Comparison of ENCODE assay signal across 8 cellular contexts in genomic region chr4:41212221-41213203, GRCh38. TPM values are rescaled to one million over a fixed set of nuclear protein-coding genes. Genes with fewer than 3 reads are reported as not detected.
A peak's percentile ranks its signal among the peaks of the same experiment; 100 is the strongest.
DNase-seq lines count a peak whose midpoint lies in the region; ATAC-seq and TF ChIP-seq lines count a peak whose summit lies in the region.

No MANE protein-coding gene starts in this region.

- peak; percentile 52 to 82 (median 59) for TF ChIP-seq CTCF in heart right ventricle (IDR thresholded peaks at IDR 0.05)

- peaks cover 28% of the 10 kb centered on the region for H3K4me1 Mint-ChIP-seq in activated CD4-positive, alpha-beta memory T cell treated with anti-CD3 and anti-CD28 coated beads for 36 hours (ENCODE audit: low read depth)

- CTCF ChIA-PET in activated CD4-positive, alpha-beta memory T cell treated with anti-CD3 and anti-CD28 coated beads for 36 hours (lab: Charles Lee) = interaction anchor here (0.7 to 1.1 kb wide), 2 partner anchors 46 to 236 kb away, joined by 3 read pairs; no protein-coding TSS in a partner anchor

- peaks cover 50% of the 10 kb centered on the region for H3K27me3 Mint-ChIP-seq in activated CD4-positive, alpha-beta memory T cell treated with anti-CD3 and anti-CD28 coated beads for 36 hours

- DNase-seq in Right ventricle myocardium superior (no peak), Right ventricle myocardium inferior (ENCODE audit: missing footprints) (no peak), MG63 (peak; percentile 45), heart right ventricle (peak in 1 of 2 donors; percentile 50), pons (ENCODE audit: low spot score) (peak; percentile 84)
- peak; percentile 18 for DNase-seq in activated CD4-positive, alpha-beta memory T cell treated with anti-CD3 and anti-CD28 coated beads for 36 hours
- no peak for DNase-seq in stimulated activated naive CD4-positive, alpha-beta T cell (lab: John Stamatoyannopoulos, UW)

- H3K9me3 ChIP-seq in MG63 = no peaks in the 10 kb centered on the region
- H3K9me3 ChIP-seq in heart right ventricle = peaks cover 0 to 9% (median 0%) of the 10 kb centered on the region in 11 donors

- H3K27me3 ChIP-seq in MG63 = no peaks in the 10 kb centered on the region
- H3K27me3 ChIP-seq in heart right ventricle = peaks cover 0 to 53% (median 0%) of the 10 kb centered on the region in 7 donors

- POLR2A ChIA-PET in activated CD4-positive, alpha-beta memory T cell treated with anti-CD3 and anti-CD28 coated beads for 36 hours (lab: Charles Lee) = no interaction called here

- 15 to 26% methylated on average over 13 of the region's 13 CpGs for WGBS in heart right ventricle, 2 donors

- no peak overlapping the region for H3K4me3 Mint-ChIP-seq in activated CD4-positive, alpha-beta memory T cell treated with anti-CD3 and anti-CD28 coated beads for 36 hours

- H3K9me3 Mint-ChIP-seq in activated CD4-positive, alpha-beta memory T cell treated with anti-CD3 and anti-CD28 coated beads for 36 hours = no peaks in the 10 kb centered on the region

- peaks cover 0 to 80% (median 46%) of the 10 kb centered on the region in 9 donors for H3K4me1 ChIP-seq in heart right ventricle

- H3K36me3 Mint-ChIP-seq in activated CD4-positive, alpha-beta memory T cell treated with anti-CD3 and anti-CD28 coated beads for 36 hours = no peaks in the 10 kb centered on the region

- peak overlapping the region; percentile 78 for H3K4me3 ChIP-seq in MG63
- peak overlapping the region; percentile 64 to 98 (median 92) for H3K4me3 ChIP-seq in heart right ventricle

- H3K27ac Mint-ChIP-seq in activated CD4-positive, alpha-beta memory T cell treated with anti-CD3 and anti-CD28 coated beads for 36 hours = no peak overlapping the region

- H3K27ac ChIP-seq in heart right ventricle = peak overlapping the region in 5 of 10 donors; percentile 81 to 96 (median 90)

- intact Hi-C loops in Right ventricle myocardium superior (cut with DNase I) (loop anchor here (2.0 kb wide), 1 partner anchor 238 kb away; no protein-coding TSS in a partner anchor), Right ventricle myocardium inferior (cut with DNase I) (loop anchor here (2.0 to 10.0 kb wide), 3 partner anchors 70 to 478 kb away; no protein-coding TSS in a partner anchor), heart right ventricle (cut with DNase I) (loop anchor here in 9 of 10 donors (2.0 to 10.0 kb wide), 8 partner anchors 70 to 478 kb away; no protein-coding TSS in a partner anchor)
- intact Hi-C loops in activated CD4-positive, alpha-beta memory T cell treated with anti-CD3 and anti-CD28 coated beads for 36 hours (cut with micrococcal nuclease) = loop anchor here (5.0 to 10.0 kb wide), 2 partner anchors 305 to 448 kb away; no protein-coding TSS in a partner anchor

- peak; percentile 30 for ATAC-seq in Right ventricle myocardium superior (ENCODE audit: poor library complexity)
- ATAC-seq in Right ventricle myocardium inferior = no peak
- peak in 4 of 8 donors; percentile 41 to 53 (median 46) for ATAC-seq in heart right ventricle
- no peak for ATAC-seq in HG03039 (IDR thresholded peaks at IDR 0.05; ENCODE audit: unreplicated experiment)

- H3K36me3 ChIP-seq in MG63 (no peaks in the 10 kb centered on the region), heart right ventricle (no peaks in the 10 kb centered on the region)

RNA-seq across cellular contexts. Expression of gene APBB2, which starts 1.8 kb away (rescaled TPM):
- total RNA-seq in Right ventricle myocardium superior (22.5 TPM), Right ventricle myocardium inferior (23.8 TPM), heart right ventricle (10 to 100 TPM; 22.3 to 35.4 (median 27.8) TPM)
- total RNA-seq in MG63 (2014; rRNA removed; shearing (Covaris generic); ENCODE audit: low replicate concordance) = 28.1 and 36.1 TPM in 2 replicates
- total RNA-seq in activated CD4-positive, alpha-beta memory T cell treated with anti-CD3 and anti-CD28 coated beads for 36 hours = 1 to 10 TPM; 1.5 to 1.7 TPM
- 10 to 100 TPM in 1 of 2 donors, 1 to 10 TPM in 1; 5.2 to 12.0 TPM for polyA plus RNA-seq in heart right ventricle

RNA-seq across cellular contexts. Expression of gene UCHL1, which starts 44.2 kb away (rescaled TPM):
- 9.5 TPM for total RNA-seq in Right ventricle myocardium superior
- total RNA-seq in Right ventricle myocardium inferior = 7.9 TPM
- total RNA-seq in MG63 (2014; rRNA removed; shearing (Covaris generic); ENCODE audit: low replicate concordance) = 296 and 355 TPM in 2 replicates
- 1 to 10 TPM in 1 of 2 experiments, under 1 TPM in 1; 0.99 to 1.1 TPM for total RNA-seq in activated CD4-positive, alpha-beta memory T cell treated with anti-CD3 and anti-CD28 coated beads for 36 hours
- 10 to 100 TPM in 6 of 10 donors, 1 to 10 TPM in 4; 3.2 to 75.9 (median 12.1) TPM for total RNA-seq in heart right ventricle
- 1 to 10 TPM; 7.8 to 8.5 TPM for polyA plus RNA-seq in heart right ventricle

Comparison
In these comparisons a context has a peak if more than half of its experiments do, and no peak if none do; other contexts are left out.
1. DNase-seq: peak in MG63 (single experiment), activated CD4-positive, alpha-beta memory T cell treated with anti-CD3 and anti-CD28 coated beads for 36 hours (single experiment) and pons (single experiment); none in Right ventricle myocardium superior (single experiment), Right ventricle myocardium inferior (single experiment) and stimulated activated naive CD4-positive, alpha-beta T cell (0 of 6).